ENCODE assay signal across 10 cellular contexts in genomic region chr2:25361261-25362048, GRCh38. TPM values are rescaled to one million over a fixed set of nuclear protein-coding genes. Genes with fewer than 3 reads are reported as not detected.
DNase-seq lines count a peak whose midpoint lies in the region; ATAC-seq and TF ChIP-seq lines count a peak whose summit lies in the region.
"Had no signal": no experiment of that assay in that cellular context is flagged by ENCODE, and none has a peak within 500 bp of the region (broad histone marks: within the 10 kb centered on the region; RNA-seq: fewer than 3 reads in every experiment).

No MANE protein-coding gene starts in this region.

- H3K27ac Mint-ChIP-seq in activated CD8-positive, alpha-beta memory T cell treated with anti-CD3 and anti-CD28 coated beads, Interleukin-2, amount 10 ng/mL, durations not matched to agents 7 days and 5 days: peak overlapping the region; percentile 93
- H3K27ac Mint-ChIP-seq in activated naive CD8-positive, alpha-beta T cell treated with anti-CD3 and anti-CD28 coated beads for 36 hours: peak overlapping the region; percentile 94

- WGBS in right lobe of liver (ENCODE audit: insufficient coverage, low coverage, low lambda C conversion rate, missing lambda C conversion rate): 30% methylated on average over 14 of the region's 34 CpGs

- no peaks in the 10 kb centered on the region for H3K9me3 Mint-ChIP-seq in activated CD8-positive, alpha-beta memory T cell treated with anti-CD3 and anti-CD28 coated beads, Interleukin-2, amount 10 ng/mL, durations not matched to agents 7 days and 5 days (ENCODE audit: low read depth)
- no peaks in the 10 kb centered on the region for H3K9me3 Mint-ChIP-seq in activated naive CD8-positive, alpha-beta T cell treated with anti-CD3 and anti-CD28 coated beads for 36 hours

- H3K36me3 ChIP-seq in right lobe of liver: no peaks in the 10 kb centered on the region
- no peaks in the 10 kb centered on the region for H3K36me3 ChIP-seq in subcutaneous abdominal adipose tissue (ENCODE audit: control insufficient read depth in 5 of 5, insufficient read depth in 5 of 5, low read length in 5 of 5)
- H3K36me3 ChIP-seq in SJCRH30: no peaks in the 10 kb centered on the region
- H3K36me3 ChIP-seq: adrenal gland had no signal

- no peak for TF ChIP-seq POLR2A in right lobe of liver (IDR thresholded peaks at IDR 0.05)

- H3K36me3 Mint-ChIP-seq in activated CD8-positive, alpha-beta memory T cell treated with anti-CD3 and anti-CD28 coated beads, Interleukin-2, amount 10 ng/mL, durations not matched to agents 7 days and 5 days: no peaks in the 10 kb centered on the region
- no peaks in the 10 kb centered on the region for H3K36me3 Mint-ChIP-seq in activated naive CD8-positive, alpha-beta T cell treated with anti-CD3 and anti-CD28 coated beads for 36 hours

- H3K27me3 ChIP-seq in right lobe of liver (no peaks in the 10 kb centered on the region), subcutaneous abdominal adipose tissue (ENCODE audit: control insufficient read depth in 5 of 5, insufficient read depth in 4 of 5, low read length in 5 of 5) (no peaks in the 10 kb centered on the region), SJCRH30 (no peaks in the 10 kb centered on the region)
- H3K27me3 ChIP-seq: adrenal gland had no signal

- TF ChIP-seq CTCF in right lobe of liver (IDR thresholded peaks at IDR 0.05): no peak

- intact Hi-C loops in right lobe of liver (cut with DNase I): no loop called here

- H3K4me1 Mint-ChIP-seq in activated CD8-positive, alpha-beta memory T cell treated with anti-CD3 and anti-CD28 coated beads, Interleukin-2, amount 10 ng/mL, durations not matched to agents 7 days and 5 days: peaks cover 15% of the 10 kb centered on the region
- H3K4me1 Mint-ChIP-seq in activated naive CD8-positive, alpha-beta T cell treated with anti-CD3 and anti-CD28 coated beads for 36 hours: peaks cover 18% of the 10 kb centered on the region

- peak overlapping the region in 1 of 5 donors; percentile 35 for H3K9ac ChIP-seq in subcutaneous abdominal adipose tissue (ENCODE audit: low read length in 5 of 5)

- H3K27ac ChIP-seq in right lobe of liver (no peak overlapping the region), subcutaneous abdominal adipose tissue (ENCODE audit: low read depth, low read length) (no peak overlapping the region), SJCRH30 (no peak overlapping the region)
- H3K27ac ChIP-seq: C4-2B had no signal

- peak overlapping the region; percentile 83 for H3K4me3 Mint-ChIP-seq in activated CD8-positive, alpha-beta memory T cell treated with anti-CD3 and anti-CD28 coated beads, Interleukin-2, amount 10 ng/mL, durations not matched to agents 7 days and 5 days
- H3K4me3 Mint-ChIP-seq in activated naive CD8-positive, alpha-beta T cell treated with anti-CD3 and anti-CD28 coated beads for 36 hours: peak overlapping the region; percentile 81

- H3K4me1 ChIP-seq in right lobe of liver (no peaks in the 10 kb centered on the region), subcutaneous abdominal adipose tissue (ENCODE audit: control insufficient read depth in 5 of 5, insufficient read depth in 5 of 5, low read length in 5 of 5) (peaks cover 0 to 20% (median 13%) of the 10 kb centered on the region in 5 donors), SJCRH30 (no peaks in the 10 kb centered on the region)

- H3K9me3 ChIP-seq in right lobe of liver (no peaks in the 10 kb centered on the region), subcutaneous abdominal adipose tissue (ENCODE audit: control insufficient read depth in 5 of 5, low read length in 5 of 5) (peaks cover 0 to 5% (median 0%) of the 10 kb centered on the region in 5 donors), SJCRH30 (replicated peaks) (no peaks in the 10 kb centered on the region)
- H3K9me3 ChIP-seq: adrenal gland had no signal

- no peaks in the 10 kb centered on the region for H3K27me3 Mint-ChIP-seq in activated CD8-positive, alpha-beta memory T cell treated with anti-CD3 and anti-CD28 coated beads, Interleukin-2, amount 10 ng/mL, durations not matched to agents 7 days and 5 days
- H3K27me3 Mint-ChIP-seq in activated naive CD8-positive, alpha-beta T cell treated with anti-CD3 and anti-CD28 coated beads for 36 hours: no peaks in the 10 kb centered on the region

- CTCF ChIA-PET in activated CD8-positive, alpha-beta memory T cell treated with anti-CD3 and anti-CD28 coated beads, Interleukin-2, amount 10 ng/mL, durations not matched to agents 7 days and 5 days (lab: Charles Lee): interaction anchor here (0.7 to 3.8 kb wide), 40 partner anchors 8 to 303 kb away, joined by 3 to 109 read pairs (median 4); partner anchors contain the start of gene DNMT3A

- no peak for DNase-seq in activated CD8-positive, alpha-beta memory T cell treated with anti-CD3 and anti-CD28 coated beads, Interleukin-2, amount 10 ng/mL, durations not matched to agents 7 days and 5 days
- DNase-seq in activated CD8-positive, alpha-beta memory T cell treated with anti-CD3 and anti-CD28 coated beads for 24 hours: no peak
- no peak for DNase-seq in activated naive CD8-positive, alpha-beta T cell treated with anti-CD3 and anti-CD28 coated beads for 36 hours
- no peak for DNase-seq in right lobe of liver
- DNase-seq in SJCRH30: no peak

- no peak for ATAC-seq in activated CD8-positive, alpha-beta memory T cell treated with anti-CD3 and anti-CD28 coated beads, Interleukin-2, amount 10 ng/mL, durations not matched to agents 7 days and 5 days
- no peak for ATAC-seq in right lobe of liver
- ATAC-seq in GM18861 (IDR thresholded peaks at IDR 0.05; ENCODE audit: unreplicated experiment): no peak
- no peak for ATAC-seq in HG03159 (IDR thresholded peaks at IDR 0.05; ENCODE audit: unreplicated experiment)

- H3K4me3 ChIP-seq in right lobe of liver (peak overlapping the region in 2 of 3 donors; percentile 36 to 44), subcutaneous abdominal adipose tissue (ENCODE audit: low read depth in 1 of 5, low read length in 5 of 5) (peak overlapping the region; percentile 34 to 72 (median 55)), SJCRH30 (no peak overlapping the region)

RNA-seq across cellular contexts. Expression of gene DNMT3A, which starts 19.7 kb away (rescaled TPM):
- 10 to 100 TPM; 59.9 to 70.1 TPM for total RNA-seq in activated CD8-positive, alpha-beta memory T cell treated with anti-CD3 and anti-CD28 coated beads, Interleukin-2, amount 10 ng/mL, durations not matched to agents 7 days and 5 days
- 10 to 100 TPM; 90.7 to 92.2 TPM for total RNA-seq in activated naive CD8-positive, alpha-beta T cell treated with anti-CD3 and anti-CD28 coated beads for 36 hours
- total RNA-seq in right lobe of liver: 10 to 100 TPM in 3 of 6 experiments, 1 to 10 TPM in 3; 4.9 to 13.3 (median 9.3) TPM
- 26.1 and 32.8 TPM in 2 replicates for total RNA-seq in SJCRH30 (2014; rRNA removed; shearing (Covaris generic))
